8 cellular contexts compared by ENCODE assay signal in the genomic region with DNA sequence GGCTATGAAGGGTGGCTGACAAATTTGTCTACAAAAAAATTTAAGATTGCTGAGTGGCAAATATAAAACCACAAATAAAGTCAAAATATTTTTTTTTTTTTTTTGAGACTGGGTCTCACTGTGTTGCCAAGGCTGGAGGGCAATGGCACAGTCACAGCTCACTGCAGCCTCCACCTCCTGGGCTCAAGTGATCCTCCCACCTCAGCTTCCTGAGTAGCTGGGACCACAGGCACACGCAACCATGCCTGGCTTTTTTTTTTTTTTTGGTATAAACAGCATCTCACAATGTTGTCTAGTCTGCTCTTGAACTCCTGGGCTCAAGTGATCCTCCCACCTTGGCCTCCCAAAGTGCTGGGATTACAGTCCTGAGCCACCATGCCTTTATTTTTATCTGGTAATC. TPM values are rescaled to one million over a fixed set of nuclear protein-coding genes. Genes with fewer than 3 reads are reported as not detected.
DNase-seq lines count a peak whose midpoint lies in the region; ATAC-seq and TF ChIP-seq lines count a peak whose summit lies in the region.
"Not testable (repeated sequence)": the region's sequence is repeated elsewhere in the genome, so short reads cannot be mapped to it uniquely, and the experiment has no call there.
"Had no signal": no experiment of that assay in that cellular context is flagged by ENCODE, and none has a peak within 500 bp of the region (broad histone marks: within the 10 kb centered on the region; RNA-seq: fewer than 3 reads in every experiment).

No MANE protein-coding gene starts in this region.

- not testable (repeated sequence) for H3K4me1 ChIP-seq in BLaER1; DND-41 (ENCODE audit: insufficient read depth, low read length)
- H3K4me1 ChIP-seq in naive thymus-derived CD4-positive, alpha-beta T cell (ENCODE audit: control insufficient read depth in 2 of 2, insufficient read depth in 2 of 2, low read length in 2 of 2) = peaks cover 5 to 10% of the 10 kb centered on the region in 2 donors

- not testable (repeated sequence) for TF ChIP-seq CTCF in DND-41 (IDR thresholded peaks at IDR 0.05; ENCODE audit: borderline replicate concordance, extremely low read depth, low read length, poor library complexity, severe bottlenecking)

- H3K9me3 ChIP-seq in BLaER1; DND-41 (ENCODE audit: insufficient read depth, low read length, severe bottlenecking); naive thymus-derived CD4-positive, alpha-beta T cell (ENCODE audit: control insufficient read depth in 2 of 3, low read length in 3 of 3): not testable (repeated sequence)

- H3K36me3 Mint-ChIP-seq in T-helper 2 cell treated with Interferon-gamma antibody and Interleukin-4, amounts not matched to agents 5 μg/mL and 100 μg/mL, for 36 hours (ENCODE audit: low read depth) = peaks cover 33% of the 10 kb centered on the region
- H3K36me3 Mint-ChIP-seq in activated CD4-positive, alpha-beta memory T cell treated with anti-CD3 and anti-CD28 coated beads, Interleukin-2, amount 10 ng/mL, durations not matched to agents 7 days and 5 days (ENCODE audit: low read depth) = peaks cover 40% of the 10 kb centered on the region
- peaks cover 31% of the 10 kb centered on the region for H3K36me3 Mint-ChIP-seq in activated naive CD8-positive, alpha-beta T cell treated with anti-CD3 and anti-CD28 coated beads, Interleukin-2, amount 10 ng/mL, durations not matched to agents 7 days and 5 days
- peaks cover 18 to 44% (median 27%) of the 10 kb centered on the region in 5 donors for H3K36me3 Mint-ChIP-seq in naive thymus-derived CD4-positive, alpha-beta T cell

- 0 out of 2 replicates have a peak overlapping the region, but pooled peaks have one; percentile 19 for H3K4me2 ChIP-seq in BLaER1
- not testable (repeated sequence) for H3K4me2 ChIP-seq in DND-41 (ENCODE audit: insufficient read depth, low read length)

- peak; percentile 44 for DNase-seq in DND-41
- DNase-seq in T-helper 2 cell treated with Interferon-gamma antibody and Interleukin-4, amounts not matched to agents 5 μg/mL and 100 μg/mL, for 36 hours (ENCODE audit: low spot score); activated naive CD8-positive, alpha-beta T cell treated with anti-CD3 and anti-CD28 coated beads, Interleukin-2, amount 10 ng/mL, durations not matched to agents 7 days and 5 days: not testable (repeated sequence)
- DNase-seq in activated CD4-positive, alpha-beta memory T cell treated with anti-CD3 and anti-CD28 coated beads, Interleukin-2, amount 10 ng/mL, durations not matched to agents 7 days and 5 days = peak; percentile 56
- peak; percentile 39 for DNase-seq in activated effector memory CD4-positive, alpha-beta T cell treated with Interleukin-2 at 50 U/mL for 16 hours
- DNase-seq in naive thymus-derived CD4-positive, alpha-beta T cell = peak in 1 of 9 donors; percentile 10

- not testable (repeated sequence) for H2AFZ ChIP-seq in DND-41 (ENCODE audit: low read depth, low read length)

- CTCF ChIA-PET in activated CD4-positive, alpha-beta memory T cell treated with anti-CD3 and anti-CD28 coated beads, Interleukin-2, amount 10 ng/mL, durations not matched to agents 7 days and 5 days (lab: Charles Lee) = interaction anchor here (0.7 to 2.0 kb wide), 7 partner anchors 13 to 92 kb away, joined by 3 to 19 read pairs (median 7); a partner anchor contains a TSS
- CTCF ChIA-PET in naive thymus-derived CD4-positive, alpha-beta T cell (lab: Charles Lee) = interaction anchor here (0.8 to 1.5 kb wide), 7 partner anchors 13 to 46 kb away, joined by 3 to 13 read pairs (median 4); a partner anchor contains a TSS

- H4K20me1 ChIP-seq in BLaER1; DND-41 (ENCODE audit: insufficient read depth, low read length): not testable (repeated sequence)

- H3K4me3 Mint-ChIP-seq in T-helper 2 cell treated with Interferon-gamma antibody and Interleukin-4, amounts not matched to agents 5 μg/mL and 100 μg/mL, for 36 hours = peak overlapping the region; percentile 26
- H3K4me3 Mint-ChIP-seq in activated CD4-positive, alpha-beta memory T cell treated with anti-CD3 and anti-CD28 coated beads, Interleukin-2, amount 10 ng/mL, durations not matched to agents 7 days and 5 days = not testable (repeated sequence)
- H3K4me3 Mint-ChIP-seq in activated naive CD8-positive, alpha-beta T cell treated with anti-CD3 and anti-CD28 coated beads, Interleukin-2, amount 10 ng/mL, durations not matched to agents 7 days and 5 days = peak overlapping the region; percentile 29
- H3K4me3 Mint-ChIP-seq in naive thymus-derived CD4-positive, alpha-beta T cell = peak overlapping the region in 4 of 10 donors; percentile 16 to 32 (median 28)

- not testable (repeated sequence) for H3K4me3 ChIP-seq in BLaER1; DND-41 (ENCODE audit: low read depth in 1 of 2, low read length in 2 of 2); naive thymus-derived CD4-positive, alpha-beta T cell (ENCODE audit: low read length)

- not testable (repeated sequence) for H3K27me3 Mint-ChIP-seq in T-helper 2 cell treated with Interferon-gamma antibody and Interleukin-4, amounts not matched to agents 5 μg/mL and 100 μg/mL, for 36 hours (ENCODE audit: low read depth); activated CD4-positive, alpha-beta memory T cell treated with anti-CD3 and anti-CD28 coated beads, Interleukin-2, amount 10 ng/mL, durations not matched to agents 7 days and 5 days; activated naive CD8-positive, alpha-beta T cell treated with anti-CD3 and anti-CD28 coated beads, Interleukin-2, amount 10 ng/mL, durations not matched to agents 7 days and 5 days; naive thymus-derived CD4-positive, alpha-beta T cell

- H3K36me3 ChIP-seq in BLaER1; DND-41 (ENCODE audit: insufficient read depth, low read length); naive thymus-derived CD4-positive, alpha-beta T cell (ENCODE audit: control insufficient read depth in 2 of 3, insufficient read depth in 3 of 3, low read length in 3 of 3): not testable (repeated sequence)

- POLR2A ChIA-PET in activated CD4-positive, alpha-beta memory T cell treated with anti-CD3 and anti-CD28 coated beads, Interleukin-2, amount 10 ng/mL, durations not matched to agents 7 days and 5 days (lab: Charles Lee) = interaction anchor here (0.7 to 35.5 kb wide), 4 partner anchors 13 to 31 kb away, joined by 3 to 4153 read pairs (median 59); a partner anchor contains a TSS
- POLR2A ChIA-PET in activated naive CD8-positive, alpha-beta T cell treated with anti-CD3 and anti-CD28 coated beads, Interleukin-2, amount 10 ng/mL, durations not matched to agents 7 days and 5 days (lab: Charles Lee) = interaction anchor here (0.6 to 6.0 kb wide), 9 partner anchors 11 to 477 kb away, joined by 3 to 61 read pairs (median 4); a partner anchor contains a TSS
- POLR2A ChIA-PET in naive thymus-derived CD4-positive, alpha-beta T cell (lab: Charles Lee) = interaction anchor here (0.7 to 38.1 kb wide), 5 partner anchors 9 to 101 kb away, joined by 4 to 3822 read pairs (median 109); a partner anchor contains a TSS

- peak; percentile 64; the same call in 2 of the 3 replicates for ATAC-seq in DND-41 (ENCODE audit: insufficient read depth, low read depth)
- ATAC-seq in activated naive CD8-positive, alpha-beta T cell treated with anti-CD3 and anti-CD28 coated beads, Interleukin-2, amount 10 ng/mL, durations not matched to agents 7 days and 5 days (ENCODE audit: low read depth) = peak; percentile 87
- peak; percentile 51 for ATAC-seq in naive thymus-derived CD4-positive, alpha-beta T cell

- H3K79me2 ChIP-seq in DND-41 (ENCODE audit: insufficient read depth, low read length) = not testable (repeated sequence)

- H3K27me3 ChIP-seq in BLaER1; DND-41 (ENCODE audit: insufficient read depth, low read length, poor library complexity); naive thymus-derived CD4-positive, alpha-beta T cell (ENCODE audit: control insufficient read depth in 2 of 2, insufficient read depth in 2 of 2, low read length in 2 of 2): not testable (repeated sequence)

- H3K27ac Mint-ChIP-seq in T-helper 2 cell treated with Interferon-gamma antibody and Interleukin-4, amounts not matched to agents 5 μg/mL and 100 μg/mL, for 36 hours = not testable (repeated sequence)
- peak overlapping the region; percentile 52 for H3K27ac Mint-ChIP-seq in activated CD4-positive, alpha-beta memory T cell treated with anti-CD3 and anti-CD28 coated beads, Interleukin-2, amount 10 ng/mL, durations not matched to agents 7 days and 5 days
- peak overlapping the region; percentile 73 for H3K27ac Mint-ChIP-seq in activated naive CD8-positive, alpha-beta T cell treated with anti-CD3 and anti-CD28 coated beads, Interleukin-2, amount 10 ng/mL, durations not matched to agents 7 days and 5 days
- H3K27ac Mint-ChIP-seq in naive thymus-derived CD4-positive, alpha-beta T cell = peak overlapping the region in 7 of 9 donors; percentile 26 to 76 (median 60)

- peaks cover 33% of the 10 kb centered on the region for H3K4me1 Mint-ChIP-seq in T-helper 2 cell treated with Interferon-gamma antibody and Interleukin-4, amounts not matched to agents 5 μg/mL and 100 μg/mL, for 36 hours (ENCODE audit: low read depth)
- H3K4me1 Mint-ChIP-seq in activated CD4-positive, alpha-beta memory T cell treated with anti-CD3 and anti-CD28 coated beads, Interleukin-2, amount 10 ng/mL, durations not matched to agents 7 days and 5 days = peaks cover 44% of the 10 kb centered on the region
- peaks cover 37% of the 10 kb centered on the region for H3K4me1 Mint-ChIP-seq in activated naive CD8-positive, alpha-beta T cell treated with anti-CD3 and anti-CD28 coated beads, Interleukin-2, amount 10 ng/mL, durations not matched to agents 7 days and 5 days
- peaks cover 20 to 62% (median 53%) of the 10 kb centered on the region in 7 donors for H3K4me1 Mint-ChIP-seq in naive thymus-derived CD4-positive, alpha-beta T cell

- peaks cover 39% of the 10 kb centered on the region for H3K9me3 Mint-ChIP-seq in T-helper 2 cell treated with Interferon-gamma antibody and Interleukin-4, amounts not matched to agents 5 μg/mL and 100 μg/mL, for 36 hours
- peaks cover 27% of the 10 kb centered on the region for H3K9me3 Mint-ChIP-seq in activated CD4-positive, alpha-beta memory T cell treated with anti-CD3 and anti-CD28 coated beads, Interleukin-2, amount 10 ng/mL, durations not matched to agents 7 days and 5 days
- H3K9me3 Mint-ChIP-seq in activated naive CD8-positive, alpha-beta T cell treated with anti-CD3 and anti-CD28 coated beads, Interleukin-2, amount 10 ng/mL, durations not matched to agents 7 days and 5 days = peaks cover 15% of the 10 kb centered on the region
- H3K9me3 Mint-ChIP-seq in naive thymus-derived CD4-positive, alpha-beta T cell = peaks cover 11 to 43% (median 30%) of the 10 kb centered on the region in 11 donors

- intact Hi-C loops in naive thymus-derived CD4-positive, alpha-beta T cell (cut with micrococcal nuclease) = loop anchor here in 1 of 2 donors (1.0 to 2.0 kb wide), 2 partner anchors 13 to 21 kb away; a partner anchor contains a TSS

- H3K9ac ChIP-seq in BLaER1; DND-41 (ENCODE audit: low read depth, low read length): not testable (repeated sequence)

- not testable (repeated sequence) for H3K27ac ChIP-seq in BLaER1; DND-41 (ENCODE audit: low read length); naive thymus-derived CD4-positive, alpha-beta T cell (ENCODE audit: low read depth, low read length)

RNA-seq across cellular contexts. Expression of a gene that starts 20.9 kb away (rescaled TPM):
- total RNA-seq in activated CD4-positive, alpha-beta memory T cell treated with anti-CD3 and anti-CD28 coated beads, Interleukin-2, amount 10 ng/mL, durations not matched to agents 7 days and 5 days = 10 to 100 TPM; 36.3 to 36.8 TPM
- 10 to 100 TPM; 55.2 TPM for total RNA-seq in activated naive CD8-positive, alpha-beta T cell treated with anti-CD3 and anti-CD28 coated beads, Interleukin-2, amount 10 ng/mL, durations not matched to agents 7 days and 5 days
- total RNA-seq in naive thymus-derived CD4-positive, alpha-beta T cell = 10 to 100 TPM; 37.4 to 83.8 (median 71.3) TPM
- 10 to 100 TPM; 11.4 to 17.3 TPM for polyA plus RNA-seq in naive thymus-derived CD4-positive, alpha-beta T cell
- total RNA-seq: GM23338 had no signal

RNA-seq across cellular contexts. Expression of a gene that starts 21.1 kb away (rescaled TPM):
- total RNA-seq in activated CD4-positive, alpha-beta memory T cell treated with anti-CD3 and anti-CD28 coated beads, Interleukin-2, amount 10 ng/mL, durations not matched to agents 7 days and 5 days = 1,000 to 10,000 TPM; 9,723 to 9,975 TPM
- total RNA-seq in activated naive CD8-positive, alpha-beta T cell treated with anti-CD3 and anti-CD28 coated beads, Interleukin-2, amount 10 ng/mL, durations not matched to agents 7 days and 5 days = 1,000 to 10,000 TPM; 7,848 to 8,493 TPM
- total RNA-seq in naive thymus-derived CD4-positive, alpha-beta T cell = 1,000 to 10,000 TPM; 4,325 to 8,698 (median 6,221) TPM
- polyA plus RNA-seq in naive thymus-derived CD4-positive, alpha-beta T cell = over 10,000 TPM; 23,113 to 34,374 TPM

RNA-seq across cellular contexts. Expression of a gene that starts 26.8 kb away (rescaled TPM):
- total RNA-seq in activated CD4-positive, alpha-beta memory T cell treated with anti-CD3 and anti-CD28 coated beads, Interleukin-2, amount 10 ng/mL, durations not matched to agents 7 days and 5 days = 10 to 100 TPM; 76.9 to 84.4 TPM
- total RNA-seq in activated naive CD8-positive, alpha-beta T cell treated with anti-CD3 and anti-CD28 coated beads, Interleukin-2, amount 10 ng/mL, durations not matched to agents 7 days and 5 days = 100 to 1,000 TPM; 110 TPM
- total RNA-seq in naive thymus-derived CD4-positive, alpha-beta T cell = 100 to 1,000 TPM in 4 of 5 experiments, 10 to 100 TPM in 1; 92.2 to 137 (median 131) TPM
- 10 to 100 TPM; 26.1 to 32.1 TPM for polyA plus RNA-seq in naive thymus-derived CD4-positive, alpha-beta T cell

RNA-seq across cellular contexts. Expression of a gene that starts 46.1 kb away (rescaled TPM):
- 10 to 100 TPM; 83.4 to 88.2 TPM for total RNA-seq in activated CD4-positive, alpha-beta memory T cell treated with anti-CD3 and anti-CD28 coated beads, Interleukin-2, amount 10 ng/mL, durations not matched to agents 7 days and 5 days
- total RNA-seq in activated naive CD8-positive, alpha-beta T cell treated with anti-CD3 and anti-CD28 coated beads, Interleukin-2, amount 10 ng/mL, durations not matched to agents 7 days and 5 days = 10 to 100 TPM; 55.7 to 59.3 TPM
- total RNA-seq in naive thymus-derived CD4-positive, alpha-beta T cell = 10 to 100 TPM; 12.4 to 65.0 (median 28.0) TPM
- 10 to 100 TPM; 17.4 to 17.8 TPM for polyA plus RNA-seq in naive thymus-derived CD4-positive, alpha-beta T cell
